In the genomic region with DNA sequence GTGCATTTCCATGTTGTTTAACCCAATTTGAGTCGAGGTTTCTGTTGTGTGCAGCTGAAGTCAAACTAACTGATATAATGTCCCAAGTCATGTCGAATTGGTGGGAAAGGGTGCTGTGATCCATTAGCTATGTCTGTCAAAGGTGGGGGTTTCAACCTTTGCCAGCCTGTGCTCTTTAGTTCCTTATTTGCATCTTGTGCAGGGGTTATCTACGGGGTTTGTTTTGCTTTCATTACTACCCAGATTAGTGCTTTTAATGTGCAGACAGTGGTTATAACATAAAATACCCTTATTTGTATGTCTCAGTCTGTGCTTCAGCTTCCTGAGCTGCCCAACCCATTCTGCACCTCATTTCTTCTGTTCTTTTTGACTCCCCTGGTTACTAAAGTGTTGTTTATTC, we compare ENCODE assay signal across 12 cellular contexts.
DNase-seq lines count a peak whose midpoint lies in the region; ATAC-seq and TF ChIP-seq lines count a peak whose summit lies in the region.
"Had no signal": no experiment of that assay in that cellular context is flagged by ENCODE, and none has a peak within 500 bp of the region (broad histone marks: within the 10 kb centered on the region; RNA-seq: fewer than 3 reads in every experiment).

No MANE protein-coding gene starts in this region.

- no peaks in the 10 kb centered on the region for H3K36me3 ChIP-seq in SJCRH30

- peaks cover 22% of the 10 kb centered on the region; the same call in 1 of the 2 replicates for H3K4me1 Mint-ChIP-seq in WTC11

- CTCF ChIA-PET in WTC11 (lab: Charles Lee), result interaction anchor here (1.4 kb wide), 1 partner anchor 476 kb away, joined by 5 read pairs; no protein-coding TSS in a partner anchor

- TF ChIP-seq CTCF in WTC11 (IDR thresholded peaks at IDR 0.05), result no peak

- no peaks in the 10 kb centered on the region for H3K27me3 Mint-ChIP-seq in WTC11 (ENCODE audit: low read depth)

- no peak overlapping the region for H3K4me3 ChIP-seq in SJCRH30

- peaks cover 12% of the 10 kb centered on the region for H3K4me1 ChIP-seq in SJCRH30

- DNase-seq in NCI-H526 (lab: John Stamatoyannopoulos, UW), result peak; percentile 50 to 53
- DNase-seq in H4 (ENCODE audit: low spot score), result no peak
- no peak for DNase-seq in SJCRH30
- DNase-seq in retina, result no peak
- no peak for DNase-seq in WTC11 (ENCODE audit: low spot score)
- DNase-seq: COR-L47, mesendoderm had no signal

- H3K9me3 Mint-ChIP-seq in WTC11, result no peaks in the 10 kb centered on the region

- no peak overlapping the region for H3K4me3 Mint-ChIP-seq in WTC11

- no peaks in the 10 kb centered on the region for H3K9me3 ChIP-seq in SJCRH30 (replicated peaks)

- POLR2A ChIA-PET in WTC11 (lab: Charles Lee), result no interaction called here

- no peak overlapping the region for H3K27ac Mint-ChIP-seq in WTC11

- no peak overlapping the region for H3K27ac ChIP-seq in SJCRH30

- no peaks in the 10 kb centered on the region for H3K27me3 ChIP-seq in SJCRH30

- ATAC-seq in GM18499 (IDR thresholded peaks at IDR 0.05; ENCODE audit: insufficient read depth, unreplicated experiment) (peak; percentile 76), GM19452 (IDR thresholded peaks at IDR 0.05; ENCODE audit: unreplicated experiment) (peak; percentile 82), HG02943 (IDR thresholded peaks at IDR 0.05; ENCODE audit: low read depth, unreplicated experiment) (peak; percentile 83), WTC11 (no peak)
- ATAC-seq: Right ventricle myocardium inferior, sciatic nerve had no signal

- no peaks in the 10 kb centered on the region for H3K36me3 Mint-ChIP-seq in WTC11

TF ChIP-seq in WTC11, 78 proteins besides CTCF, POLR2A, EP300 and RAD21:
- TF ChIP-seq, protein P1, sequence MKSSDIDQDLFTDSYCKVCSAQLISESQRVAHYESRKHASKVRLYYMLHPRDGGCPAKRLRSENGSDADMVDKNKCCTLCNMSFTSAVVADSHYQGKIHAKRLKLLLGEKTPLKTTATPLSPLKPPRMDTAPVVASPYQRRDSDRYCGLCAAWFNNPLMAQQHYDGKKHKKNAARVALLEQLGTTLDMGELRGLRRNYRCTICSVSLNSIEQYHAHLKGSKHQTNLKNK (CRISPR knock-in tag; IDR thresholded peaks at IDR 0.05), result no peak
- no peak for TF ChIP-seq SOX15 (CRISPR knock-in tag; IDR thresholded peaks at IDR 0.05)
- TF ChIP-seq, protein P2, sequence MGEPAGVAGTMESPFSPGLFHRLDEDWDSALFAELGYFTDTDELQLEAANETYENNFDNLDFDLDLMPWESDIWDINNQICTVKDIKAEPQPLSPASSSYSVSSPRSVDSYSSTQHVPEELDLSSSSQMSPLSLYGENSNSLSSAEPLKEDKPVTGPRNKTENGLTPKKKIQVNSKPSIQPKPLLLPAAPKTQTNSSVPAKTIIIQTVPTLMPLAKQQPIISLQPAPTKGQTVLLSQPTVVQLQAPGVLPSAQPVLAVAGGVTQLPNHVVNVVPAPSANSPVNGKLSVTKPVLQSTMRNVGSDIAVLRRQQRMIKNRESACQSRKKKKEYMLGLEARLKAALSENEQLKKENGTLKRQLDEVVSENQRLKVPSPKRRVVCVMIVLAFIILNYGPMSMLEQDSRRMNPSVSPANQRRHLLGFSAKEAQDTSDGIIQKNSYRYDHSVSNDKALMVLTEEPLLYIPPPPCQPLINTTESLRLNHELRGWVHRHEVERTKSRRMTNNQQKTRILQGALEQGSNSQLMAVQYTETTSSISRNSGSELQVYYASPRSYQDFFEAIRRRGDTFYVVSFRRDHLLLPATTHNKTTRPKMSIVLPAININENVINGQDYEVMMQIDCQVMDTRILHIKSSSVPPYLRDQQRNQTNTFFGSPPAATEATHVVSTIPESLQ (CRISPR knock-in tag; IDR thresholded peaks at IDR 0.05), result no peak
- no peak for TF ChIP-seq CREB1 (CRISPR knock-in tag; IDR thresholded peaks at IDR 0.05)
- no peak for TF ChIP-seq CBFB (CRISPR knock-in tag; IDR thresholded peaks at IDR 0.05; ENCODE audit: low read depth)
- TF ChIP-seq, protein P3, sequence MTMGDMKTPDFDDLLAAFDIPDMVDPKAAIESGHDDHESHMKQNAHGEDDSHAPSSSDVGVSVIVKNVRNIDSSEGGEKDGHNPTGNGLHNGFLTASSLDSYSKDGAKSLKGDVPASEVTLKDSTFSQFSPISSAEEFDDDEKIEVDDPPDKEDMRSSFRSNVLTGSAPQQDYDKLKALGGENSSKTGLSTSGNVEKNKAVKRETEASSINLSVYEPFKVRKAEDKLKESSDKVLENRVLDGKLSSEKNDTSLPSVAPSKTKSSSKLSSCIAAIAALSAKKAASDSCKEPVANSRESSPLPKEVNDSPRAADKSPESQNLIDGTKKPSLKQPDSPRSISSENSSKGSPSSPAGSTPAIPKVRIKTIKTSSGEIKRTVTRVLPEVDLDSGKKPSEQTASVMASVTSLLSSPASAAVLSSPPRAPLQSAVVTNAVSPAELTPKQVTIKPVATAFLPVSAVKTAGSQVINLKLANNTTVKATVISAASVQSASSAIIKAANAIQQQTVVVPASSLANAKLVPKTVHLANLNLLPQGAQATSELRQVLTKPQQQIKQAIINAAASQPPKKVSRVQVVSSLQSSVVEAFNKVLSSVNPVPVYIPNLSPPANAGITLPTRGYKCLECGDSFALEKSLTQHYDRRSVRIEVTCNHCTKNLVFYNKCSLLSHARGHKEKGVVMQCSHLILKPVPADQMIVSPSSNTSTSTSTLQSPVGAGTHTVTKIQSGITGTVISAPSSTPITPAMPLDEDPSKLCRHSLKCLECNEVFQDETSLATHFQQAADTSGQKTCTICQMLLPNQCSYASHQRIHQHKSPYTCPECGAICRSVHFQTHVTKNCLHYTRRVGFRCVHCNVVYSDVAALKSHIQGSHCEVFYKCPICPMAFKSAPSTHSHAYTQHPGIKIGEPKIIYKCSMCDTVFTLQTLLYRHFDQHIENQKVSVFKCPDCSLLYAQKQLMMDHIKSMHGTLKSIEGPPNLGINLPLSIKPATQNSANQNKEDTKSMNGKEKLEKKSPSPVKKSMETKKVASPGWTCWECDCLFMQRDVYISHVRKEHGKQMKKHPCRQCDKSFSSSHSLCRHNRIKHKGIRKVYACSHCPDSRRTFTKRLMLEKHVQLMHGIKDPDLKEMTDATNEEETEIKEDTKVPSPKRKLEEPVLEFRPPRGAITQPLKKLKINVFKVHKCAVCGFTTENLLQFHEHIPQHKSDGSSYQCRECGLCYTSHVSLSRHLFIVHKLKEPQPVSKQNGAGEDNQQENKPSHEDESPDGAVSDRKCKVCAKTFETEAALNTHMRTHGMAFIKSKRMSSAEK (CRISPR knock-in tag; IDR thresholded peaks at IDR 0.05; ENCODE audit: borderline replicate concordance), result no peak
- TF ChIP-seq KAT7 (CRISPR knock-in tag; IDR thresholded peaks at IDR 0.05; ENCODE audit: borderline replicate concordance), result no peak

Comparison
In these comparisons a context has a peak if more than half of its experiments do, and no peak if none do; other contexts are left out.
1. DNase-seq: peak in NCI-H526 (2 of 2); none in H4 (single experiment), SJCRH30 (0 of 2), retina (single experiment) and WTC11 (single experiment).